ENCODE assay signal across 8 cellular contexts in genomic region chrX:2609431-2610238, GRCh38.
DNase-seq lines count a peak whose midpoint lies in the region; ATAC-seq, FAIRE-seq and TF ChIP-seq lines count a peak whose summit lies in the region.

No MANE protein-coding gene starts in this region.

- H3K79me2 ChIP-seq in Loucy (ENCODE audit: insufficient read depth, low read length) (peaks cover 32% of the 10 kb centered on the region), H1 (ENCODE audit: control insufficient read depth in 1 of 2, insufficient read depth in 2 of 2, low read length in 2 of 2) (peaks cover 0 to 24% of the 10 kb centered on the region in 2 experiments; a peak in 3 of 4 replicates)

- H4K20me1 ChIP-seq in Loucy (ENCODE audit: insufficient read depth, low read length, poor library complexity, severe bottlenecking), result no peaks in the 10 kb centered on the region
- H4K20me1 ChIP-seq in H1 (replicated peaks in 1 of 2; ENCODE audit: control insufficient read depth in 1 of 2, insufficient read depth in 2 of 2, low read length in 2 of 2), result no peaks in the 10 kb centered on the region

- no peak overlapping the region for H2BK12ac ChIP-seq in H1 (ENCODE audit: low read depth, low read length)

- no peak overlapping the region for H2AK5ac ChIP-seq in H1 (ENCODE audit: low read depth, low read length)

- H3K4me3 ChIP-seq in cardiac muscle cell (peak overlapping the region; percentile 97), Loucy (ENCODE audit: low read length, poor library complexity, severe bottlenecking) (peak overlapping the region; percentile 88), H1 (ENCODE audit: extremely low read depth in 1 of 4, insufficient read depth in 2 of 4, low read depth in 3 of 4, low read length in 4 of 4) (peak overlapping the region; percentile 77 to 88 (median 83)), neuron (ENCODE audit: low read length) (peak overlapping the region; percentile 48)

- peak overlapping the region; percentile 81 for H3K9ac ChIP-seq in Loucy (ENCODE audit: low read depth, low read length, poor library complexity, severe bottlenecking)
- H3K9ac ChIP-seq in H1 (replicated peaks in 1 of 4; ENCODE audit: extremely low read depth in 1 of 4, low read depth in 3 of 4, low read length in 3 of 4), result peak overlapping the region in 3 of 4 experiments; percentile 5 to 81 (median 25); a peak in 3 of 7 replicates

- H3K23me2 ChIP-seq in H1 (ENCODE audit: low read depth, low read length), result peaks cover 20% of the 10 kb centered on the region; the same call in 1 of the 2 replicates

- H3K18ac ChIP-seq in H1 (ENCODE audit: extremely low read depth, low read length), result no peak overlapping the region; the same call in 1 of the 2 replicates

- 0 out of 2 replicates have a peak overlapping the region, but pooled peaks have one; percentile 30 for H2BK5ac ChIP-seq in H1 (ENCODE audit: low read depth, low read length)

- H3K4me1 ChIP-seq in cardiac muscle cell (ENCODE audit: low read depth), result no peaks in the 10 kb centered on the region
- peaks cover 11% of the 10 kb centered on the region for H3K4me1 ChIP-seq in Loucy (ENCODE audit: insufficient read depth, low read length, poor library complexity, severe bottlenecking)
- H3K4me1 ChIP-seq in H1 (replicated peaks in 1 of 4; ENCODE audit: control insufficient read depth in 3 of 4, insufficient read depth in 4 of 4, low read length in 3 of 4), result peaks cover 0 to 6% (median 3%) of the 10 kb centered on the region in 4 experiments; a peak in 3 of 7 replicates
- peaks cover 16% of the 10 kb centered on the region for H3K4me1 ChIP-seq in neuron (ENCODE audit: insufficient read depth, low read length)

- TF ChIP-seq POLR2A in H1 (IDR thresholded peaks at IDR 0.05; ENCODE audit: control extremely low read depth in 1 of 2, low read depth in 2 of 2, low read length in 2 of 2), result no peak

- no peak for TF ChIP-seq RAD21 in H1 (IDR thresholded peaks at IDR 0.05 in 1 of 2, conservative IDR thresholded peaks at IDR 0.05 in 1 of 2; ENCODE audit: low read depth in 2 of 2, low read length in 2 of 2)

- no peak overlapping the region; the same call in 1 of the 2 replicates for H4K8ac ChIP-seq in H1 (ENCODE audit: extremely low read depth, insufficient read depth, low read length)

- H3K27ac ChIP-seq in cardiac muscle cell, result no peak overlapping the region
- H3K27ac ChIP-seq in H1 (ENCODE audit: low read depth, low read length), result no peak overlapping the region

- H3K4me2 ChIP-seq in Loucy (ENCODE audit: low read depth, low read length, poor library complexity, severe bottlenecking) (peak overlapping the region; percentile 85), H1 (ENCODE audit: insufficient read depth in 1 of 2, low read depth in 2 of 2, low read length in 2 of 2) (peak overlapping the region; percentile 84 to 98)

- H3K56ac ChIP-seq in H1 (replicated peaks; ENCODE audit: insufficient read length, low read depth, low read length), result no peak overlapping the region

- H3K9me3 ChIP-seq in cardiac muscle cell (ENCODE audit: low read depth), result no peaks in the 10 kb centered on the region
- no peaks in the 10 kb centered on the region for H3K9me3 ChIP-seq in Loucy (ENCODE audit: insufficient read depth, low read depth, low read length)
- H3K9me3 ChIP-seq in H1 (ENCODE audit: insufficient read depth in 2 of 2, low read depth in 1 of 2, low read length in 1 of 2), result no peaks in the 10 kb centered on the region
- no peaks in the 10 kb centered on the region for H3K9me3 ChIP-seq in neuron (ENCODE audit: low read length)

- DNase-seq in cardiac muscle cell (ENCODE audit: low read depth in 1 of 2, low spot score in 1 of 2) (peak in 1 of 2 donors; percentile 18), Right ventricle myocardium superior (no peak), H1 (ENCODE audit: low read depth in 1 of 2, low spot score in 2 of 2) (no peak), Ammon's horn (ENCODE audit: low spot score) (no peak)
- no peak for DNase-seq in activated CD4-positive, CD25-positive, alpha-beta regulatory T cell (lab: John Stamatoyannopoulos, UW)
- DNase-seq in stimulated activated CD4-positive, alpha-beta T cell treated with anti-CD3 and anti-CD28 coated beads, Interleukin-4, amount 100 ng/mL, for 24 hours, result no peak

- POLR2A ChIA-PET in H1 (lab: Charles Lee; ENCODE audit: partially characterized antibody), result no interaction called here

- H3K14ac ChIP-seq in H1 (ENCODE audit: insufficient read length), result no peak overlapping the region

- H3K79me1 ChIP-seq in H1 (ENCODE audit: low read depth, low read length), result peaks cover 3% of the 10 kb centered on the region

- no peak overlapping the region for H2BK120ac ChIP-seq in H1 (replicated peaks; ENCODE audit: low read depth, low read length)

- H3F3A ChIP-seq in Loucy (ENCODE audit: low read depth), result no peaks in the 10 kb centered on the region

- H3K36me3 ChIP-seq in cardiac muscle cell (no peaks in the 10 kb centered on the region), Loucy (ENCODE audit: insufficient read depth, low read length) (no peaks in the 10 kb centered on the region), H1 (ENCODE audit: control insufficient read depth in 2 of 4, insufficient read depth in 4 of 4, low read length in 3 of 4) (peaks cover 0 to 18% (median 3%) of the 10 kb centered on the region in 4 experiments; a peak in 2 of 8 replicates), neuron (ENCODE audit: insufficient read depth, low read length) (peaks cover 4% of the 10 kb centered on the region)

- H2BK15ac ChIP-seq in H1 (ENCODE audit: low read length), result peak overlapping the region; percentile 73; the same call in 1 of the 2 replicates

- no peak overlapping the region for H2AFZ ChIP-seq in Loucy (ENCODE audit: low read length)
- H2AFZ ChIP-seq in H1 (ENCODE audit: low read length), result 0 out of 2 replicates have a peak overlapping the region, but pooled peaks have one; percentile 11
- H2AFZ ChIP-seq in neuron (ENCODE audit: low read depth, low read length), result peak overlapping the region; percentile 88

- H3K4ac ChIP-seq in H1 (replicated peaks; ENCODE audit: insufficient read length, low read depth, low read length), result no peak overlapping the region

- TF ChIP-seq CTCF in cardiac muscle cell (IDR thresholded peaks at IDR 0.05; ENCODE audit: low read depth, low read length) (no peak), Loucy (conservative IDR thresholded peaks at IDR 0.05; ENCODE audit: low read length) (no peak), H1 (IDR thresholded peaks at IDR 0.05; ENCODE audit: control extremely low read depth in 1 of 3, insufficient read depth in 1 of 3, low read depth in 1 of 3, low read length in 3 of 3) (no peak)

- intact Hi-C loops in Right ventricle myocardium superior (cut with DNase I), result no loop called here

- FAIRE-seq in H1 (lab: Jason Lieb, UNC), result no peak

- TF ChIP-seq EP300 in H1 (IDR thresholded peaks at IDR 0.05; ENCODE audit: borderline replicate concordance in 1 of 2, low read depth in 2 of 2, low read length in 2 of 2), result no peak

- no peak for ATAC-seq in Right ventricle myocardium superior (ENCODE audit: poor library complexity)

- no peak overlapping the region for H3K23ac ChIP-seq in H1 (ENCODE audit: insufficient read length)

- 3% methylated on average over 20 of the region's 44 CpGs; no CpG with 5 or more reads in 1 of the 2 experiments for WGBS in H1 (ENCODE audit: extremely low coverage in 1 of 2, insufficient coverage in 1 of 2, insufficient read length in 1 of 2, insufficient replicate concordance in 2 of 2, low coverage in 1 of 2, low lambda C conversion rate in 2 of 2, missing lambda C conversion rate in 1 of 2), 2 experiments

- H2BK20ac ChIP-seq in H1 (ENCODE audit: low read length), result no peak overlapping the region

- H3K27me3 ChIP-seq in cardiac muscle cell, result peaks cover 8% of the 10 kb centered on the region
- no peaks in the 10 kb centered on the region for H3K27me3 ChIP-seq in Loucy (ENCODE audit: insufficient read depth, low read length, poor library complexity, severe bottlenecking)
- H3K27me3 ChIP-seq in H1 (replicated peaks in 1 of 4; ENCODE audit: control insufficient read depth in 3 of 4, extremely low read depth in 1 of 4, insufficient read depth in 3 of 4, low read length in 3 of 4), result no peaks in the 10 kb centered on the region
- no peaks in the 10 kb centered on the region for H3K27me3 ChIP-seq in neuron (ENCODE audit: insufficient read depth, low read length)

- peak overlapping the region; percentile 79 for H4K5ac ChIP-seq in H1 (ENCODE audit: insufficient read length, low read depth, low read length)

- CTCF ChIA-PET in H1 (lab: Charles Lee; ENCODE audit: partially characterized antibody), result no interaction called here

- no peak overlapping the region for H4K91ac ChIP-seq in H1 (replicated peaks; ENCODE audit: insufficient read length, low read length)

- no peaks in the 10 kb centered on the region for H3K9me2 ChIP-seq in Loucy (replicated peaks; ENCODE audit: low read depth, low read length)

TF ChIP-seq in H1, 55 proteins besides CTCF, POLR2A, EP300 and RAD21:
- peak; percentile 21 for TF ChIP-seq PHF8 (conservative IDR thresholded peaks at IDR 0.05; ENCODE audit: low read depth, low read length)
- TF ChIP-seq EZH2 (IDR thresholded peaks at IDR 0.05; ENCODE audit: low read depth, low read length, severe bottlenecking), result no peak
- TF ChIP-seq TBP (IDR thresholded peaks at IDR 0.05; ENCODE audit: low read depth, low read length), result no peak
- no peak for TF ChIP-seq SUZ12 (IDR thresholded peaks at IDR 0.05; ENCODE audit: low read length)
- no peak for TF ChIP-seq POLR2AphosphoS5 (IDR thresholded peaks at IDR 0.05; ENCODE audit: low read depth, low read length)
- no peak for TF ChIP-seq SIN3A (conservative IDR thresholded peaks at IDR 0.05 in 1 of 2, IDR thresholded peaks at IDR 0.05 in 1 of 2; ENCODE audit: low read depth in 1 of 2, low read length in 2 of 2)
- peak; percentile 46 for TF ChIP-seq KDM4A (IDR thresholded peaks at IDR 0.05; ENCODE audit: low read depth, low read length, severe bottlenecking)
- TF ChIP-seq CHD2 (IDR thresholded peaks at IDR 0.05; ENCODE audit: low read length), result no peak
- TF ChIP-seq TAF7 (optimal IDR thresholded peaks at IDR 0.05; ENCODE audit: borderline replicate concordance, low read depth, low read length), result no peak
TF ChIP-seq in H1: peak in this region for 2.
